ENCODE assay signal across 10 cellular contexts in genomic region chr21:32789709-32790108, GRCh38.
"Had no signal": no experiment of that assay in that cellular context is flagged by ENCODE, and none has a peak within 500 bp of the region (broad histone marks: within the 10 kb centered on the region; RNA-seq: fewer than 3 reads in every experiment).

No MANE protein-coding gene starts in this region.

- H3K9ac ChIP-seq: KMS-11 had no signal

- ATAC-seq: HepG2 had no signal

- H3K27ac Mint-ChIP-seq: IgD-negative memory B cell had no signal

- H3K9me3 Mint-ChIP-seq: IgD-negative memory B cell had no signal

- FAIRE-seq: HepG2, HTR-8/SVneo had no signal

- H3K4me3 Mint-ChIP-seq: IgD-negative memory B cell had no signal

- H3K4me1 Mint-ChIP-seq: IgD-negative memory B cell had no signal

- DNase-seq: IMR-90, Karpas-422, Kasumi-1, KBM-7, KG1 had no signal

- H3K27me3 Mint-ChIP-seq: IgD-negative memory B cell had no signal

- H3K4me2 ChIP-seq: KMS-11 had no signal

- H3K27ac ChIP-seq: HL-60, KMS-11 had no signal
